ENCODE assay signal across 23 cellular contexts in the genomic region with DNA sequence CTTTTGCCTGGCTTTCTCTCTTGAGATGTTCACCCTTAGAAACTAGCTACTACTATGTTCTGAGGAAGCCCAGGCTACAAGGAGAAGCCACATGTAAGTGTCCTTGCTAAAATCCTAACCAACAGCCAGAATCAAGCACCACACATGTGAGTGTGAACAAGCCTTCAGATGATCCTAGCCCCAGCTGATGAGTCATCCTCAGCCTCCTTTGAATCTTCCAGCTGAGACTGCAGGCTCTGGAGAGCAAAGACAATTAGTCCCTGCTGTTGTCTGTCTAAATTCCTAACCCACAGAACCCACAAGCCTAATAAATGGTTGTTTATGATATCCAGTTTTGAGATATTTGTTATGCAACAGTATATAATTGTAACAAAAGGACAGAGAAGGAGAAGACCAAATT.
DNase-seq lines count a peak whose midpoint lies in the region; ATAC-seq, FAIRE-seq and TF ChIP-seq lines count a peak whose summit lies in the region.
"Had no signal": no experiment of that assay in that cellular context is flagged by ENCODE, and none has a peak within 500 bp of the region (broad histone marks: within the 10 kb centered on the region; RNA-seq: fewer than 3 reads in every experiment).

No MANE protein-coding gene starts in this region.

- H3K9me2 ChIP-seq in MM.1S (replicated peaks; ENCODE audit: insufficient read depth, low read length): no peaks in the 10 kb centered on the region

- H3K4me3 ChIP-seq in A673 (ENCODE audit: low read depth, low read length, poor library complexity, severe bottlenecking) (no peak overlapping the region), K562 (no peak overlapping the region), mucosa of descending colon (no peak overlapping the region), MM.1S (ENCODE audit: low read length) (no peak overlapping the region)
- H3K4me3 ChIP-seq: A549; BLaER1 treated with 17β-estradiol and CSF1 and Interleukin-3, amounts not matched to agents 10 nM and 100 nM; dorsolateral prefrontal cortex; esophagus muscularis mucosa; heart left ventricle had no signal

- no peak for FAIRE-seq in K562 (lab: Jason Lieb, UNC)
- FAIRE-seq: A549, TTC549 had no signal

- TF ChIP-seq CTCF in A673 (conservative IDR thresholded peaks at IDR 0.05; ENCODE audit: low read depth, low read length) (no peak), K562 (IDR thresholded peaks at IDR 0.05 in 2 of 3, conservative IDR thresholded peaks at IDR 0.05 in 1 of 3; ENCODE audit: insufficient read depth in 2 of 3, low read depth in 1 of 3, low read length in 3 of 3) (no peak), mucosa of descending colon (IDR thresholded peaks at IDR 0.05) (no peak), MM.1S (IDR thresholded peaks at IDR 0.05; ENCODE audit: low read length) (no peak)

- H4K20me1 ChIP-seq in K562 (replicated peaks; ENCODE audit: control insufficient read depth, insufficient read depth, low read length) (no peaks in the 10 kb centered on the region), MM.1S (ENCODE audit: insufficient read depth, low read length) (no peaks in the 10 kb centered on the region)
- H4K20me1 ChIP-seq: BLaER1 treated with 17β-estradiol and CSF1 and Interleukin-3, amounts not matched to agents 10 nM and 100 nM had no signal

- peaks cover 3% of the 10 kb centered on the region for H3K27me3 ChIP-seq in A673 (replicated peaks; ENCODE audit: insufficient read depth, low read depth, low read length, poor library complexity)
- no peaks in the 10 kb centered on the region for H3K27me3 ChIP-seq in K562 (ENCODE audit: control insufficient read depth in 2 of 2, insufficient read depth in 2 of 2, low read length in 2 of 2)
- no peaks in the 10 kb centered on the region for H3K27me3 ChIP-seq in MM.1S (replicated peaks; ENCODE audit: insufficient read depth, low read length)
- H3K27me3 ChIP-seq: BLaER1 treated with 17β-estradiol and CSF1 and Interleukin-3, amounts not matched to agents 10 nM and 100 nM; esophagus muscularis mucosa; heart left ventricle had no signal

- intact Hi-C loops in A673 (cut with micrococcal nuclease; ENCODE audit: unreplicated experiment) (no loop called here), K562 (cut with micrococcal nuclease) (no loop called here), mucosa of descending colon (cut with DNase I, micrococcal nuclease) (no loop called here)

- no peak overlapping the region for H3K9ac ChIP-seq in K562 (ENCODE audit: insufficient read depth in 1 of 2, low read depth in 2 of 2, low read length in 2 of 2)
- no peak overlapping the region for H3K9ac ChIP-seq in MM.1S (ENCODE audit: low read length)
- H3K9ac ChIP-seq: BLaER1 treated with 17β-estradiol and CSF1 and Interleukin-3, amounts not matched to agents 10 nM and 100 nM had no signal

- ATAC-seq in K562 (no peak), mucosa of descending colon (no peak), HG03097 (IDR thresholded peaks at IDR 0.05; ENCODE audit: low FRiP score, unreplicated experiment) (no peak)
- ATAC-seq: A549; activated CD4-positive, alpha-beta T cell treated with anti-CD3 and anti-CD28 coated beads for 36 hours; activated CD8-positive, alpha-beta memory T cell treated with anti-CD3 and anti-CD28 coated beads, Interleukin-2, amount 10 ng/mL, durations not matched to agents 7 days and 5 days; heart left ventricle; left colon; stimulated activated naive B cell treated with anti-CD40 and anti-IgM and Interleukin-4, amounts not matched to agents 10 μg/mL and 1 μg/mL and 100 μg/mL, for 72 hours had no signal

- in situ Hi-C loops in K562 (cut with MboI): no loop called here

- H2AFZ ChIP-seq in K562 (ENCODE audit: low read depth, low read length) (no peak overlapping the region), MM.1S (ENCODE audit: low read length) (no peak overlapping the region)

- H3K4me2 ChIP-seq in K562 (ENCODE audit: insufficient read depth, low read length) (no peak overlapping the region), MM.1S (ENCODE audit: low read depth, low read length) (no peak overlapping the region)
- H3K4me2 ChIP-seq: A549; BLaER1 treated with 17β-estradiol and CSF1 and Interleukin-3, amounts not matched to agents 10 nM and 100 nM had no signal

- no peaks in the 10 kb centered on the region for H3K79me2 ChIP-seq in K562 (ENCODE audit: control insufficient read depth, insufficient read depth, low read length)
- no peaks in the 10 kb centered on the region for H3K79me2 ChIP-seq in MM.1S (ENCODE audit: low read length)

- H3K4me1 ChIP-seq in A673 (ENCODE audit: insufficient read depth, low read length, poor library complexity, severe bottlenecking) (no peaks in the 10 kb centered on the region), K562 (replicated peaks in 1 of 2; ENCODE audit: control insufficient read depth in 2 of 2, insufficient read depth in 2 of 2, low read length in 2 of 2) (no peaks in the 10 kb centered on the region), mucosa of descending colon (ENCODE audit: low read depth) (no peaks in the 10 kb centered on the region), MM.1S (ENCODE audit: low read length) (no peaks in the 10 kb centered on the region)
- H3K4me1 ChIP-seq: A549; BLaER1 treated with 17β-estradiol and CSF1 and Interleukin-3, amounts not matched to agents 10 nM and 100 nM; esophagus muscularis mucosa; heart left ventricle had no signal

- no peak for TF ChIP-seq EP300 in K562 (IDR thresholded peaks at IDR 0.05; ENCODE audit: low read length)

- CTCF ChIA-PET in A673 (lab: Charles Lee): no interaction called here
- CTCF ChIA-PET in K562 (lab: Yijun Ruan, JAX; ENCODE audit: low intra/inter-chr PET ratio): no interaction called here

- no peak for TF ChIP-seq RAD21 in K562 (CRISPR knock-in tag; conservative IDR thresholded peaks at IDR 0.05 in 1 of 2, IDR thresholded peaks at IDR 0.05 in 1 of 2)

- no peaks in the 10 kb centered on the region for H3F3A ChIP-seq in MM.1S (ENCODE audit: insufficient read depth, low read length)

- BruUV-seq in A673 (replicated peaks; lab: Mats Ljungman, UMichigan) (no TSS peak), K562 (replicated peaks; lab: Mats Ljungman, UMichigan) (no TSS peak)

- DNase-seq in A673 (ENCODE audit: low spot score) (peak; percentile 51), HT1080 (ENCODE audit: low read depth) (peak; percentile 14), K562 (ENCODE audit: extremely low read depth in 1 of 4, low spot score in 3 of 4) (no peak), iris pigment epithelial cell (ENCODE audit: low read depth) (peak; percentile 7), mucosa of descending colon (no peak), MM.1S (no peak), glomerular visceral epithelial cell (ENCODE audit: extremely low spot score) (no peak)
- DNase-seq: activated CD4-positive, alpha-beta T cell treated with anti-CD3 and anti-CD28 coated beads for 36 hours; activated CD8-positive, alpha-beta memory T cell treated with anti-CD3 and anti-CD28 coated beads, Interleukin-2, amount 10 ng/mL, durations not matched to agents 7 days and 5 days; dorsolateral prefrontal cortex; heart left ventricle; Kasumi-1; left colon; midbrain; NCI-H146; RPMI8226; stimulated activated CD4-positive, alpha-beta T cell treated with anti-CD3 and anti-CD28 coated beads, Interleukin-15, amount 100 ng/mL, for 24 hours; stimulated activated naive B cell treated with anti-CD40 and anti-IgM and Interleukin-4, amounts not matched to agents 10 μg/mL and 1 μg/mL and 100 μg/mL, for 72 hours had no signal

- H3K27ac ChIP-seq in A673 (ENCODE audit: low read depth, low read length, poor library complexity, severe bottlenecking): no peak overlapping the region
- no peak overlapping the region for H3K27ac ChIP-seq in K562 (ENCODE audit: extremely low read depth, low read depth, low read length)
- no peak overlapping the region for H3K27ac ChIP-seq in MM.1S (ENCODE audit: low read length)
- H3K27ac ChIP-seq: A549; BLaER1 treated with 17β-estradiol and CSF1 and Interleukin-3, amounts not matched to agents 10 nM and 100 nM; dorsolateral prefrontal cortex; esophagus muscularis mucosa; heart left ventricle had no signal

- POLR2A ChIA-PET in A673 (lab: Charles Lee; ENCODE audit: low non-redundant PET): no interaction called here
- POLR2A ChIA-PET in K562 (lab: Yijun Ruan, JAX): interaction anchor here (0.8 kb wide), 1 partner anchor 31 kb away, joined by 3 read pairs; no protein-coding TSS in a partner anchor

- no peaks in the 10 kb centered on the region for H3K9me1 ChIP-seq in K562 (ENCODE audit: control insufficient read depth, insufficient read depth, low read length)

- H3K9me3 ChIP-seq in A673 (ENCODE audit: low read depth, low read length, poor library complexity, severe bottlenecking) (no peaks in the 10 kb centered on the region), K562 (replicated peaks; ENCODE audit: control insufficient read depth, insufficient read depth, low read depth, low read length) (no peaks in the 10 kb centered on the region), mucosa of descending colon (no peaks in the 10 kb centered on the region), MM.1S (replicated peaks; ENCODE audit: insufficient read depth, low read length) (no peaks in the 10 kb centered on the region)
- H3K9me3 ChIP-seq: A549, esophagus muscularis mucosa had no signal

- no peak for TF ChIP-seq POLR2A in K562 (conservative IDR thresholded peaks at IDR 0.05)

- H3K36me3 ChIP-seq in A673 (ENCODE audit: insufficient read depth, low read length, poor library complexity, severe bottlenecking) (no peaks in the 10 kb centered on the region), K562 (ENCODE audit: control insufficient read depth, insufficient read depth, low read length) (no peaks in the 10 kb centered on the region), mucosa of descending colon (ENCODE audit: low read depth) (no peaks in the 10 kb centered on the region), MM.1S (replicated peaks; ENCODE audit: insufficient read depth, low read length) (no peaks in the 10 kb centered on the region)
- H3K36me3 ChIP-seq: BLaER1 treated with 17β-estradiol and CSF1 and Interleukin-3, amounts not matched to agents 10 nM and 100 nM; esophagus muscularis mucosa; heart left ventricle had no signal

TF ChIP-seq in K562, 482 proteins besides CTCF, POLR2A, EP300 and RAD21:
- TF ChIP-seq ZNF584 (CRISPR knock-in tag; IDR thresholded peaks at IDR 0.05; ENCODE audit: low read depth): no peak
- TF ChIP-seq, protein P1, sequence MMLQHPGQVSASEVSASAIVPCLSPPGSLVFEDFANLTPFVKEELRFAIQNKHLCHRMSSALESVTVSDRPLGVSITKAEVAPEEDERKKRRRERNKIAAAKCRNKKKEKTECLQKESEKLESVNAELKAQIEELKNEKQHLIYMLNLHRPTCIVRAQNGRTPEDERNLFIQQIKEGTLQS (IDR thresholded peaks at IDR 0.05): peak; percentile 22; the same call in 1 of the 2 replicates
- TF ChIP-seq, protein P1 (CRISPR knock-in tag; conservative IDR thresholded peaks at IDR 0.05): no peak

Comparison
In these comparisons a context has a peak if more than half of its experiments do, and no peak if none do; other contexts are left out.
1. DNase-seq: peak in A673 (single experiment), HT1080 (single experiment) and iris pigment epithelial cell (single experiment); none in K562 (0 of 4), mucosa of descending colon (0 of 3), MM.1S (single experiment) and glomerular visceral epithelial cell (single experiment).